In genomic region chr1:91655912-91656449, GRCh38 we compare ENCODE assay signal across 26 cellular contexts.
"Had no signal": no experiment of that assay in that cellular context is flagged by ENCODE, and none has a peak within 500 bp of the region (broad histone marks: within the 10 kb centered on the region; RNA-seq: fewer than 3 reads in every experiment).

No MANE protein-coding gene starts in this region.

- H3K4me2 ChIP-seq: smooth muscle cell had no signal

- ATAC-seq: mucosa of descending colon; naive thymus-derived CD4-positive, alpha-beta T cell; natural killer cell treated with Interleukin-12 subunit alpha and Interleukin-12 subunit beta and Interleukin-15 and Interleukin-18, amount 100 ng/mL, for 72 hours; right lobe of liver; stimulated activated memory B cell treated with anti-CD40 and anti-IgM and Interleukin-4, amounts not matched to agents 10 μg/mL and 1 μg/mL and 100 μg/mL, for 72 hours; stimulated activated naive CD8-positive, alpha-beta T cell treated with anti-CD3 and anti-CD28 coated beads, Interleukin-15, Interleukin-2, amounts not matched to agents 100 U/mL and 50 U/mL, for 24 hours had no signal

- DNase-seq: hypothalamus; immature natural killer cell; islet precursor cell; left ventricle myocardium inferior; midbrain; mucosa of descending colon; naive thymus-derived CD4-positive, alpha-beta T cell; ovary; right lobe of liver; stimulated activated CD4-positive, alpha-beta T cell treated with anti-CD3 and anti-CD28 coated beads, Interleukin-1b, Interleukin-23, amount 100 ng/mL, for 48 hours; stimulated activated CD4-positive, alpha-beta T cell treated with anti-CD3 and anti-CD28 coated beads, Interleukin-2, amount 100 ng/mL, for 48 hours; stimulated activated CD4-positive, alpha-beta T cell treated with anti-CD3 and anti-CD28 coated beads, Interleukin-4, amount 100 ng/mL, for 4 hours; stimulated activated CD8-positive, alpha-beta memory T cell treated with anti-CD3 and anti-CD28 coated beads, Interleukin-4, amount 100 ng/mL, for 48 hours; stimulated activated naive CD8-positive, alpha-beta T cell treated with anti-CD3 and anti-CD28 coated beads, Interleukin-15, Interleukin-2, amounts not matched to agents 100 U/mL and 50 U/mL, for 24 hours; stomach; testis; thyroid gland; transverse colon; upper lobe of left lung had no signal

- H3K27me3 Mint-ChIP-seq: naive thymus-derived CD4-positive, alpha-beta T cell; natural killer cell treated with Interleukin-12 subunit alpha and Interleukin-12 subunit beta and Interleukin-15 and Interleukin-18, amount 100 ng/mL, for 72 hours had no signal

- H3K4me3 Mint-ChIP-seq: naive thymus-derived CD4-positive, alpha-beta T cell; natural killer cell treated with Interleukin-12 subunit alpha and Interleukin-12 subunit beta and Interleukin-15 and Interleukin-18, amount 100 ng/mL, for 72 hours; stimulated activated memory B cell treated with anti-CD40 and anti-IgM and Interleukin-4, amounts not matched to agents 10 μg/mL and 1 μg/mL and 100 μg/mL, for 72 hours had no signal

- H3K27me3 ChIP-seq: ovary, right atrium auricular region, right lobe of liver, stomach, testis, thyroid gland, transverse colon, upper lobe of left lung, vagina had no signal

- H3K36me3 Mint-ChIP-seq: stimulated activated memory B cell treated with anti-CD40 and anti-IgM and Interleukin-4, amounts not matched to agents 10 μg/mL and 1 μg/mL and 100 μg/mL, for 72 hours had no signal

- H3K27ac Mint-ChIP-seq: progenitor cell of endocrine pancreas; stimulated activated memory B cell treated with anti-CD40 and anti-IgM and Interleukin-4, amounts not matched to agents 10 μg/mL and 1 μg/mL and 100 μg/mL, for 72 hours had no signal

- H3K27ac ChIP-seq: left ventricle myocardium inferior, ovary, right atrium auricular region, right lobe of liver, stomach, testis, thyroid gland, transverse colon, upper lobe of left lung, vagina had no signal

- H3K9me3 ChIP-seq: ovary, right lobe of liver, testis, thyroid gland had no signal

- H3K4me3 ChIP-seq: left ventricle myocardium inferior, lung, mucosa of descending colon, ovary, right atrium auricular region, right lobe of liver, smooth muscle cell, stomach, testis, thyroid gland, transverse colon, upper lobe of left lung, vagina had no signal

- H3K4me1 ChIP-seq: right lobe of liver had no signal

- H3K36me3 ChIP-seq: left ventricle myocardium inferior, ovary, right atrium auricular region, right lobe of liver, stomach, thyroid gland, transverse colon, upper lobe of left lung, vagina had no signal
